ENCODE assay signal across 22 cellular contexts in the genomic region with DNA sequence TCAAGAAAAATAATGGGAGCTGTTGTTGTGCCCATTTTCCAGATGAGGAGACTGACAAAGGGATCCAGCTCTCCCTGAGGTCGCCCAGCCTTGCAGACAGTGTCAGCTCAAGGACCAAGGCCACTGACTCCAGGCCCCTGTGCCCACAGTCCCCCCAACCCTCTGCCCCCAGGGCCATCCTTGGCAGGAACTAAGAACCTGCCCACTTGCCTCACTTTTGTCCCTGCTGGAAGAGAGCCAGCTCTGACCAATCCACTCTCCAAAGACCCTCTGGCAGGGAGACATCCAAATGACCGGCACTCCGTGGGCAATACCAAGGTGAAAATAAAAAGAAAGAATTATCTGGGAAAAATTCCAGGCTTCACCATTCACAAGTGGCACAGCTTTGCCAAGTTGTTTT.
DNase-seq lines count a peak whose midpoint lies in the region; ATAC-seq, FAIRE-seq and TF ChIP-seq lines count a peak whose summit lies in the region.
"Had no signal": no experiment of that assay in that cellular context is flagged by ENCODE, and none has a peak within 500 bp of the region (broad histone marks: within the 10 kb centered on the region; RNA-seq: fewer than 3 reads in every experiment).

No MANE protein-coding gene starts in this region.

- H3K9me3 ChIP-seq in HepG2 (ENCODE audit: low read length) (no peaks in the 10 kb centered on the region), right lobe of liver (no peaks in the 10 kb centered on the region), endodermal cell (ENCODE audit: control insufficient read depth, low read length) (no peaks in the 10 kb centered on the region)
- H3K9me3 ChIP-seq: Peyer's patch, SJCRH30 had no signal

- H3K4me3 Mint-ChIP-seq in endodermal cell (no peak overlapping the region), HFFc6 (no peak overlapping the region)
- H3K4me3 Mint-ChIP-seq: CD8-positive, alpha-beta memory T cell had no signal

- H3K4me3 ChIP-seq in HepG2 (replicated peaks in 1 of 3; ENCODE audit: insufficient read depth in 1 of 3, low read depth in 2 of 3, low read length in 3 of 3) (no peak overlapping the region), right lobe of liver (no peak overlapping the region), endodermal cell (ENCODE audit: low read length) (no peak overlapping the region)
- H3K4me3 ChIP-seq: Peyer's patch, SJCRH30 had no signal

- H3K27me3 Mint-ChIP-seq in endodermal cell (ENCODE audit: insufficient read depth) = no peaks in the 10 kb centered on the region
- H3K27me3 Mint-ChIP-seq in HFFc6 (ENCODE audit: insufficient read depth) = no peaks in the 10 kb centered on the region
- H3K27me3 Mint-ChIP-seq: IgD-negative memory B cell had no signal

- H2AFZ ChIP-seq in HepG2 (ENCODE audit: low read length) = no peak overlapping the region

- H3K9ac ChIP-seq in HepG2 (ENCODE audit: insufficient read depth, low read depth, low read length) (no peak overlapping the region), endodermal cell (ENCODE audit: extremely low read depth, low read length, poor library complexity, severe bottlenecking) (no peak overlapping the region)

- H3K27ac Mint-ChIP-seq in endodermal cell = no peak overlapping the region
- H3K27ac Mint-ChIP-seq in HFFc6 = no peak overlapping the region
- H3K27ac Mint-ChIP-seq: CD8-positive, alpha-beta memory T cell; IgD-negative memory B cell had no signal

- H3K4me1 Mint-ChIP-seq in endodermal cell (peaks cover 2% of the 10 kb centered on the region), HFFc6 (ENCODE audit: low read depth) (no peaks in the 10 kb centered on the region)
- H3K4me1 Mint-ChIP-seq: CD8-positive, alpha-beta memory T cell; IgD-negative memory B cell had no signal

- TF ChIP-seq RAD21 in HepG2 (CRISPR knock-in tag; IDR thresholded peaks at IDR 0.05) = no peak

- TF ChIP-seq EP300 in HepG2 (IDR thresholded peaks at IDR 0.05; ENCODE audit: low read depth in 2 of 2, low read length in 2 of 2) (no peak), HepG2 (CRISPR knock-in tag; IDR thresholded peaks at IDR 0.05; ENCODE audit: borderline replicate concordance) (no peak)

- no TSS peak for BruUV-seq in HepG2 (replicated peaks; lab: Mats Ljungman, UMichigan)

- no peaks in the 10 kb centered on the region for H3K9me3 Mint-ChIP-seq in endodermal cell
- H3K9me3 Mint-ChIP-seq in HFFc6 = peaks cover 48% of the 10 kb centered on the region
- H3K9me3 Mint-ChIP-seq: CD8-positive, alpha-beta memory T cell had no signal

- no peaks in the 10 kb centered on the region for H3K79me2 ChIP-seq in HepG2 (ENCODE audit: insufficient read depth, low read length)

- H3K27ac ChIP-seq in HepG2 (ENCODE audit: extremely low read length, insufficient read depth, low read length) (no peak overlapping the region), right lobe of liver (no peak overlapping the region), endodermal cell (ENCODE audit: low read depth, low read length) (no peak overlapping the region)
- H3K27ac ChIP-seq: C4-2B, Peyer's patch, SJCRH30 had no signal

- WGBS in HepG2 (ENCODE audit: low lambda C conversion rate) = 6% methylated on average over 3 of the region's 3 CpGs
- 13% methylated on average over 3 of the region's 3 CpGs for WGBS in right lobe of liver (ENCODE audit: insufficient coverage, low coverage, low lambda C conversion rate, missing lambda C conversion rate)
- WGBS in endodermal cell (ENCODE audit: insufficient coverage in 1 of 2, insufficient read length in 1 of 2), 2 experiments = 92 to 93% methylated on average over 2 to 3 of the region's 3 CpGs

- in situ Hi-C loops in HepG2 (cut with HindIII; ENCODE audit: extremely low pct_ligation_motif_present, low pct_unique_long_range_greater_than_20kb) = no loop called here

- TF ChIP-seq CTCF in HepG2 (CRISPR knock-in tag; IDR thresholded peaks at IDR 0.05) (no peak), right lobe of liver (IDR thresholded peaks at IDR 0.05) (no peak), endodermal cell (conservative IDR thresholded peaks at IDR 0.05) (no peak), HFFc6 (IDR thresholded peaks at IDR 0.05) (no peak)

- H3K4me2 ChIP-seq in HepG2 (ENCODE audit: low read depth, low read length) = no peak overlapping the region

- no peak for TF ChIP-seq POLR2A in HepG2 (IDR thresholded peaks at IDR 0.05; ENCODE audit: insufficient read depth in 1 of 2, low read depth in 2 of 2, low read length in 2 of 2)
- TF ChIP-seq POLR2A in right lobe of liver (IDR thresholded peaks at IDR 0.05) = no peak

- H3K36me3 ChIP-seq in HepG2 (replicated peaks in 1 of 2; ENCODE audit: control insufficient read depth in 1 of 2, insufficient read depth in 2 of 2, low read length in 2 of 2) (no peaks in the 10 kb centered on the region), right lobe of liver (no peaks in the 10 kb centered on the region), endodermal cell (ENCODE audit: control insufficient read depth, insufficient read depth, low read length) (no peaks in the 10 kb centered on the region)
- H3K36me3 ChIP-seq: Peyer's patch, SJCRH30 had no signal

- no peaks in the 10 kb centered on the region for H3K36me3 Mint-ChIP-seq in endodermal cell (ENCODE audit: low read depth)
- H3K36me3 Mint-ChIP-seq in HFFc6 (ENCODE audit: low read depth) = peaks cover 3% of the 10 kb centered on the region; the same call in 1 of the 2 replicates
- H3K36me3 Mint-ChIP-seq: CD8-positive, alpha-beta memory T cell; IgD-negative memory B cell had no signal

- no peak for ATAC-seq in HepG2
- no peak for ATAC-seq in right lobe of liver
- no peak for ATAC-seq in sciatic nerve
- ATAC-seq in GM19328 (IDR thresholded peaks at IDR 0.05; ENCODE audit: unreplicated experiment) = no peak

- CTCF ChIA-PET in HepG2 (lab: Yijun Ruan, JAX; ENCODE audit: low intra/inter-chr PET ratio, low total read pairs) = no interaction called here

- H3K27me3 ChIP-seq in HepG2 (ENCODE audit: control insufficient read depth in 1 of 2, insufficient read depth in 2 of 2, low read length in 2 of 2) = peaks cover 9 to 42% of the 10 kb centered on the region in 2 experiments
- no peaks in the 10 kb centered on the region for H3K27me3 ChIP-seq in right lobe of liver
- no peaks in the 10 kb centered on the region for H3K27me3 ChIP-seq in endodermal cell (ENCODE audit: control insufficient read depth, insufficient read depth, low read length, poor library complexity, severe bottlenecking)
- H3K27me3 ChIP-seq: Peyer's patch, SJCRH30 had no signal

- DNase-seq in HepG2 (ENCODE audit: low spot score) (no peak), right lobe of liver (no peak), endodermal cell (peak; percentile 20), sciatic nerve (ENCODE audit: low spot score) (peak; percentile 44), HFFc6 (no peak)
- DNase-seq in activated naive CD4-positive, alpha-beta T cell treated with anti-CD3 and anti-CD28 coated beads, Interleukin-2, amount 50 U/mL, for 16 hours = no peak
- DNase-seq: Calu3; CD8-positive, alpha-beta memory T cell; DMS153; GOT3; NCI-H1105; NCI-H146; NCI-H2029; NCI-H2227 treated with DMSO at 0.1 percent for 48 hours; NCI-H510A; NCI-H748 treated with DMSO at 0.1 percent for 48 hours; SJCRH30 had no signal

- no peaks in the 10 kb centered on the region for H4K20me1 ChIP-seq in HepG2 (ENCODE audit: insufficient read depth, low read length)

- intact Hi-C loops in HepG2 (cut with micrococcal nuclease; ENCODE audit: unreplicated experiment) = no loop called here
- intact Hi-C loops in right lobe of liver (cut with DNase I) = no loop called here
- intact Hi-C loops in sciatic nerve (cut with DNase I) = no loop called here

- H3K4me1 ChIP-seq in HepG2 (ENCODE audit: insufficient read depth, low read length) (no peaks in the 10 kb centered on the region), right lobe of liver (no peaks in the 10 kb centered on the region), endodermal cell (ENCODE audit: control insufficient read depth, insufficient read depth, low read length) (no peaks in the 10 kb centered on the region)
- H3K4me1 ChIP-seq: Peyer's patch, SJCRH30 had no signal

- FAIRE-seq in HepG2 (lab: Jason Lieb, UNC) = no peak
- FAIRE-seq: GM12891 had no signal

- POLR2A ChIA-PET in HepG2 (lab: Yijun Ruan, JAX) = no interaction called here

TF ChIP-seq in HepG2, 621 proteins besides CTCF, POLR2A, EP300 and RAD21:
- TF ChIP-seq SIX1 (CRISPR knock-in tag; IDR thresholded peaks at IDR 0.05; ENCODE audit: borderline replicate concordance) = no peak
- no peak for TF ChIP-seq RBM39 (IDR thresholded peaks at IDR 0.05; ENCODE audit: low read depth, low read length, poor library complexity, severe bottlenecking)
- TF ChIP-seq ZNF629 (CRISPR knock-in tag; conservative IDR thresholded peaks at IDR 0.05) = peak; percentile 33; the same call in 1 of the 2 replicates

Comparison
In these comparisons a context has a peak if more than half of its experiments do, and no peak if none do; other contexts are left out.
1. DNase-seq: peak in endodermal cell (single experiment) and sciatic nerve (single experiment); none in HepG2 (single experiment), right lobe of liver (0 of 3), activated naive CD4-positive, alpha-beta T cell treated with anti-CD3 and anti-CD28 coated beads, Interleukin-2, amount 50 U/mL, for 16 hours (single experiment) and HFFc6 (single experiment).